In genomic region chr16:46743232-46743719, GRCh38 we compare ENCODE assay signal across 9 cellular contexts. TPM values are rescaled to one million over a fixed set of nuclear protein-coding genes. Genes with fewer than 3 reads are reported as not detected.
A peak's percentile ranks its signal among the peaks of the same experiment; 100 is the strongest.
DNase-seq lines count a peak whose midpoint lies in the region; ATAC-seq and FAIRE-seq lines count a peak whose summit lies in the region.
"Had no signal": no experiment of that assay in that cellular context is flagged by ENCODE, and none has a peak within 500 bp of the region (broad histone marks: within the 10 kb centered on the region; RNA-seq: fewer than 3 reads in every experiment).

No MANE protein-coding gene starts in this region.

- WGBS in adipose tissue, 3 donors: 20 to 33% (median 22%) methylated on average over 10 of the region's 10 CpGs

- no peak for FAIRE-seq in RCC 7860 (lab: Jason Lieb, UNC)

- DNase-seq in left lobe of liver (ENCODE audit: low spot score) (no peak), RCC 7860 (ENCODE audit: low spot score) (no peak)
- DNase-seq in activated naive CD4-positive, alpha-beta T cell treated with anti-CD3 and anti-CD28 coated beads, Interleukin-2, amount 50 U/mL, for 16 hours: no peak

- ATAC-seq in GM18868 (IDR thresholded peaks at IDR 0.05; ENCODE audit: unreplicated experiment) (peak; percentile 63), HG03432 (IDR thresholded peaks at IDR 0.05; ENCODE audit: unreplicated experiment) (peak; percentile 66), left lobe of liver (peak; percentile 33), HG02623 (IDR thresholded peaks at IDR 0.05; ENCODE audit: unreplicated experiment) (no peak), HG03457 (IDR thresholded peaks at IDR 0.05; ENCODE audit: unreplicated experiment) (no peak)

- peak overlapping the region; percentile 29 for H3K27ac ChIP-seq in adipose tissue (ENCODE audit: low read depth, low read length)

RNA-seq across cellular contexts. Expression of gene MYLK3, which starts 4.9 kb away (rescaled TPM):
- polyA plus RNA-seq in adipose tissue: under 1 TPM; 0.01 to 0.22 (median 0.03) TPM
- total RNA-seq in left lobe of liver: 0.08 TPM
- total RNA-seq: epithelial cell of proximal tubule had no signal

RNA-seq across cellular contexts. Expression of gene ORC6, which starts 53.8 kb away (rescaled TPM):
- polyA plus RNA-seq in adipose tissue: under 1 TPM; 0.41 to 0.67 (median 0.46) TPM
- 0.65 TPM for total RNA-seq in left lobe of liver

RNA-seq across cellular contexts. Expression of gene VPS35, which starts 54.3 kb away (rescaled TPM):
- polyA plus RNA-seq in adipose tissue: 10 to 100 TPM; 20.1 to 45.5 (median 34.5) TPM
- total RNA-seq in left lobe of liver: 25.4 TPM

Comparison
In these comparisons a context has a peak if more than half of its experiments do, and no peak if none do; other contexts are left out.
1. ATAC-seq: peak in GM18868 (single experiment), HG03432 (single experiment) and left lobe of liver (single experiment); none in HG02623 (single experiment) and HG03457 (single experiment).